ENCODE assay signal across 8 cellular contexts in genomic region chr11:46382644-46383403, GRCh38. TPM values are rescaled to one million over a fixed set of nuclear protein-coding genes. Genes with fewer than 3 reads are reported as not detected.
DNase-seq lines count a peak whose midpoint lies in the region; ATAC-seq and TF ChIP-seq lines count a peak whose summit lies in the region.

No MANE protein-coding gene starts in this region.

- H3K27ac ChIP-seq in AG04450 (ENCODE audit: low read depth, low read length) (no peak overlapping the region), RWPE1 (peak overlapping the region; percentile 78; the same call in 1 of the 2 replicates)

- no peaks in the 10 kb centered on the region for H3K27me3 ChIP-seq in AG04450 (ENCODE audit: control insufficient read depth, insufficient read depth, low read length)

- CTCF ChIA-PET in AG04450 (lab: Charles Lee), result interaction anchor here (0.6 to 1.9 kb wide), 12 partner anchors 9 to 266 kb away, joined by 3 to 17 read pairs (median 5); partner anchors contain the start of gene CHRM4
- CTCF ChIA-PET in RWPE1 (lab: Yijun Ruan, JAX), result interaction anchor here (0.6 to 2.4 kb wide), 11 partner anchors 9 to 350 kb away, joined by 3 to 7 read pairs (median 4); no protein-coding TSS in a partner anchor

- peaks cover 13% of the 10 kb centered on the region; the same call in 1 of the 2 replicates for H3K9me3 ChIP-seq in AG04450 (ENCODE audit: control insufficient read depth, insufficient read depth, low read length)

- POLR2A ChIA-PET in AG04450 (lab: Yijun Ruan, JAX) (no interaction called here), RWPE1 (lab: Yijun Ruan, JAX; ENCODE audit: low non-redundant PET) (interaction anchor here (0.6 kb wide), 1 partner anchor 45 kb away, joined by 7 read pairs; no protein-coding TSS in a partner anchor)

- DNase-seq in AG04450 (ENCODE audit: low read depth, low spot score) (no peak), H4 (ENCODE audit: low spot score) (peak; percentile 61), RWPE1 (ENCODE audit: low spot score) (no peak), foreskin fibroblast (peak in 1 of 2 donors; percentile 62), retinal pigment epithelial cell (ENCODE audit: low read depth) (no peak), NCI-H2029 (lab: John Stamatoyannopoulos, UW) (no peak)

- no peak for ATAC-seq in HG03196 (IDR thresholded peaks at IDR 0.05; ENCODE audit: unreplicated experiment)
- no peak for ATAC-seq in HG02840 (IDR thresholded peaks at IDR 0.05; ENCODE audit: low FRiP score, unreplicated experiment)

- TF ChIP-seq CTCF in AG04450 (IDR thresholded peaks at IDR 0.05; ENCODE audit: low read depth, low read length), result peak; percentile 66
- TF ChIP-seq CTCF in RWPE1 (conservative IDR thresholded peaks at IDR 0.05; ENCODE audit: low read depth), result peak; percentile 42
- peak; percentile 51 for TF ChIP-seq CTCF in foreskin fibroblast (IDR thresholded peaks at IDR 0.05; ENCODE audit: low read depth, low read length)
- peak; percentile 68 for TF ChIP-seq CTCF in retinal pigment epithelial cell (conservative IDR thresholded peaks at IDR 0.05; ENCODE audit: low read depth, low read length)

- peak overlapping the region; percentile 72 for H3K4me3 ChIP-seq in AG04450 (ENCODE audit: low read depth, low read length)
- peak overlapping the region; percentile 52 to 60 for H3K4me3 ChIP-seq in foreskin fibroblast (ENCODE audit: low read depth in 1 of 2, low read length in 2 of 2)
- peak overlapping the region; percentile 65 for H3K4me3 ChIP-seq in retinal pigment epithelial cell (ENCODE audit: low read length)

RNA-seq across cellular contexts. Expression of gene MDK, which starts 1.4 kb away (rescaled TPM):
- polyA plus RNA-seq in AG04450 (2011; rRNA removed), result 445 and 578 TPM in 2 replicates
- polyA minus RNA-seq in AG04450 (2011; rRNA and poly(A)+ RNA removed), result 66.6 and 91.2 TPM in 2 replicates
- 563 and 646 TPM in 2 replicates for total RNA-seq in H4 (2014; rRNA removed; shearing (Covaris generic))

RNA-seq across cellular contexts. Expression of gene CHRM4, which starts 8.8 kb away (rescaled TPM):
- polyA plus RNA-seq in AG04450 (2011; rRNA removed), result 0.11 TPM in 1 of 2 replicates, not detected in the other
- polyA minus RNA-seq in AG04450 (2011; rRNA and poly(A)+ RNA removed), result not detected in 2 replicates
- total RNA-seq in H4 (2014; rRNA removed; shearing (Covaris generic)), result 0.33 and 0.48 TPM in 2 replicates

RNA-seq across cellular contexts. Expression of gene DGKZ, which starts 35.6 kb away (rescaled TPM):
- 15.8 and 23.2 TPM in 2 replicates for polyA plus RNA-seq in AG04450 (2011; rRNA removed)
- 28.1 and 32.6 TPM in 2 replicates for polyA minus RNA-seq in AG04450 (2011; rRNA and poly(A)+ RNA removed)
- 25.3 and 38.9 TPM in 2 replicates for total RNA-seq in H4 (2014; rRNA removed; shearing (Covaris generic))
